10 cellular contexts compared by ENCODE assay signal in genomic region chr15:91948001-91948608, GRCh38.
A peak's percentile ranks its signal among the peaks of the same experiment; 100 is the strongest.
DNase-seq lines count a peak whose midpoint lies in the region; ATAC-seq, FAIRE-seq and TF ChIP-seq lines count a peak whose summit lies in the region.
"Had no signal": no experiment of that assay in that cellular context is flagged by ENCODE, and none has a peak within 500 bp of the region (broad histone marks: within the 10 kb centered on the region; RNA-seq: fewer than 3 reads in every experiment).

No MANE protein-coding gene starts in this region.

- H3K4me3 ChIP-seq in MG63 (no peak overlapping the region), H1 (ENCODE audit: extremely low read depth in 1 of 4, insufficient read depth in 2 of 4, low read depth in 3 of 4, low read length in 4 of 4) (peak overlapping the region in 2 of 4 experiments; percentile 6 to 16; a peak in 1 of 8 replicates), right lobe of liver (no peak overlapping the region), brain microvascular endothelial cell (ENCODE audit: low read depth, low read length) (no peak overlapping the region)

- FAIRE-seq in H1 (lab: Jason Lieb, UNC) = peak; percentile 95
- FAIRE-seq: endothelial cell of umbilical vein had no signal

- CTCF ChIA-PET in H1 (lab: Charles Lee; ENCODE audit: partially characterized antibody) = interaction anchor here (1.0 to 3.2 kb wide), 22 partner anchors 13 to 1046 kb away, joined by 3 to 13 read pairs (median 4); no protein-coding TSS in a partner anchor

- peaks cover 0 to 22% of the 10 kb centered on the region in 2 experiments; a peak in 2 of 4 replicates for H3K79me2 ChIP-seq in H1 (ENCODE audit: control insufficient read depth in 1 of 2, insufficient read depth in 2 of 2, low read length in 2 of 2)

- peak overlapping the region; percentile 82; the same call in 1 of the 2 replicates for H2BK5ac ChIP-seq in H1 (ENCODE audit: low read depth, low read length)

- peaks cover 30 to 72% (median 45%) of the 10 kb centered on the region in 4 donors for H3K4me1 Mint-ChIP-seq in naive thymus-derived CD8-positive, alpha-beta T cell

- peak overlapping the region; percentile 96 for H4K91ac ChIP-seq in H1 (replicated peaks; ENCODE audit: insufficient read length, low read length)

- peaks cover 0 to 2% (median 0%) of the 10 kb centered on the region in 3 donors for H3K36me3 Mint-ChIP-seq in naive thymus-derived CD8-positive, alpha-beta T cell

- peak; percentile 31 for DNase-seq in AG08396 (ENCODE audit: low spot score)
- DNase-seq in MG63 = peak; percentile 43
- DNase-seq in H1 (ENCODE audit: low read depth in 1 of 2, low spot score in 2 of 2) = peak; percentile 56 to 59
- no peak for DNase-seq in right lobe of liver
- DNase-seq in naive thymus-derived CD8-positive, alpha-beta T cell = no peak
- no peak for DNase-seq in NCI-H2171 treated with DMSO at 0.1 percent for 48 hours (lab: John Stamatoyannopoulos, UW)
- no peak for DNase-seq in brain microvascular endothelial cell
- no peak for DNase-seq in posterior vena cava (ENCODE audit: low spot score)
- DNase-seq: activated CD8-positive, alpha-beta memory T cell treated with anti-CD3 and anti-CD28 coated beads, Interleukin-2, amount 50 U/mL, for 48 hours had no signal

- peak overlapping the region; percentile 58 for H4K5ac ChIP-seq in H1 (ENCODE audit: insufficient read length, low read depth, low read length)

- peak overlapping the region; percentile 84 for H3K18ac ChIP-seq in H1 (ENCODE audit: extremely low read depth, low read length)

- peaks cover 21 to 40% (median 25%) of the 10 kb centered on the region in 4 experiments for H3K4me1 ChIP-seq in H1 (replicated peaks in 1 of 4; ENCODE audit: control insufficient read depth in 3 of 4, insufficient read depth in 4 of 4, low read length in 3 of 4)
- H3K4me1 ChIP-seq in right lobe of liver = peaks cover 0 to 18% (median 4%) of the 10 kb centered on the region in 4 donors

- TF ChIP-seq RAD21 in H1 (IDR thresholded peaks at IDR 0.05 in 1 of 2, conservative IDR thresholded peaks at IDR 0.05 in 1 of 2; ENCODE audit: low read depth in 2 of 2, low read length in 2 of 2) = 0 out of 4 replicates have a peak, but pooled peaks of 1 of the 2 experiments have one; percentile 1

- H2AK5ac ChIP-seq in H1 (ENCODE audit: low read depth, low read length) = peak overlapping the region; percentile 60; the same call in 1 of the 2 replicates

- H3K4me3 Mint-ChIP-seq in naive thymus-derived CD8-positive, alpha-beta T cell = no peak overlapping the region

- H3K23ac ChIP-seq in H1 (ENCODE audit: insufficient read length) = no peak overlapping the region

- H3K14ac ChIP-seq in H1 (ENCODE audit: insufficient read length) = no peak overlapping the region

- TF ChIP-seq POLR2A in H1 (IDR thresholded peaks at IDR 0.05; ENCODE audit: control extremely low read depth in 1 of 2, low read depth in 2 of 2, low read length in 2 of 2) (peak; percentile 22 to 53), right lobe of liver (IDR thresholded peaks at IDR 0.05) (no peak)

- WGBS in H1 (ENCODE audit: extremely low coverage in 1 of 2, insufficient coverage in 1 of 2, insufficient read length in 1 of 2, insufficient replicate concordance in 2 of 2, low coverage in 1 of 2, low lambda C conversion rate in 2 of 2, missing lambda C conversion rate in 1 of 2), 2 experiments = 22% methylated on average over 12 of the region's 12 CpGs; no CpG with 5 or more reads in 1 of the 2 experiments
- WGBS in right lobe of liver (ENCODE audit: insufficient coverage, low coverage, low lambda C conversion rate, missing lambda C conversion rate) = 27% methylated on average over 3 of the region's 12 CpGs

- TF ChIP-seq CTCF in H1 (IDR thresholded peaks at IDR 0.05; ENCODE audit: control extremely low read depth in 1 of 3, insufficient read depth in 1 of 3, low read depth in 1 of 3, low read length in 3 of 3) (no peak), right lobe of liver (IDR thresholded peaks at IDR 0.05) (no peak), brain microvascular endothelial cell (IDR thresholded peaks at IDR 0.05; ENCODE audit: low read depth, low read length, missing control alignments) (no peak)

- 0 out of 3 replicates have a peak, but pooled peaks of 1 of the 2 experiments have one; percentile 8 for TF ChIP-seq EP300 in H1 (IDR thresholded peaks at IDR 0.05; ENCODE audit: borderline replicate concordance in 1 of 2, low read depth in 2 of 2, low read length in 2 of 2)

- H3K79me1 ChIP-seq in H1 (ENCODE audit: low read depth, low read length) = peaks cover 7% of the 10 kb centered on the region; the same call in 1 of the 2 replicates

- H3K27ac ChIP-seq in H1 (ENCODE audit: low read depth, low read length) = peak overlapping the region; percentile 76
- peak overlapping the region; percentile 12 to 55 (median 35) for H3K27ac ChIP-seq in right lobe of liver
- no peak overlapping the region for H3K27ac ChIP-seq in brain microvascular endothelial cell

- peak overlapping the region; percentile 60 for H3K4ac ChIP-seq in H1 (replicated peaks; ENCODE audit: insufficient read length, low read depth, low read length)

- H3K36me3 ChIP-seq in MG63 (no peaks in the 10 kb centered on the region), H1 (ENCODE audit: control insufficient read depth in 2 of 4, insufficient read depth in 4 of 4, low read length in 3 of 4) (no peaks in the 10 kb centered on the region), right lobe of liver (no peaks in the 10 kb centered on the region), brain microvascular endothelial cell (replicated peaks) (no peaks in the 10 kb centered on the region)

- H2BK15ac ChIP-seq in H1 (ENCODE audit: low read length) = no peak overlapping the region

- peak overlapping the region in 1 of 10 donors; percentile 49 for H3K27ac Mint-ChIP-seq in naive thymus-derived CD8-positive, alpha-beta T cell

- no peak overlapping the region for H3K56ac ChIP-seq in H1 (replicated peaks; ENCODE audit: insufficient read length, low read depth, low read length)

- no peaks in the 10 kb centered on the region for H4K20me1 ChIP-seq in H1 (replicated peaks in 1 of 2; ENCODE audit: control insufficient read depth in 1 of 2, insufficient read depth in 2 of 2, low read length in 2 of 2)

- H2AFZ ChIP-seq in H1 (ENCODE audit: low read length) = no peak overlapping the region

- peak overlapping the region; percentile 83 for H4K8ac ChIP-seq in H1 (ENCODE audit: extremely low read depth, insufficient read depth, low read length)

- no peaks in the 10 kb centered on the region for H3K23me2 ChIP-seq in H1 (ENCODE audit: low read depth, low read length)

- POLR2A ChIA-PET in H1 (lab: Charles Lee; ENCODE audit: partially characterized antibody) = interaction anchor here (0.6 to 1.7 kb wide), 4 partner anchors 9 to 62 kb away, joined by 3 to 5 read pairs (median 4); no protein-coding TSS in a partner anchor
- POLR2A ChIA-PET in naive thymus-derived CD8-positive, alpha-beta T cell (lab: Charles Lee) = no interaction called here

- peak overlapping the region; percentile 64; the same call in 1 of the 2 replicates for H2BK20ac ChIP-seq in H1 (ENCODE audit: low read length)

- no peak overlapping the region for H2BK120ac ChIP-seq in H1 (replicated peaks; ENCODE audit: low read depth, low read length)

- peaks cover 0 to 10% (median 0%) of the 10 kb centered on the region in 5 donors for H3K27me3 Mint-ChIP-seq in naive thymus-derived CD8-positive, alpha-beta T cell

- intact Hi-C loops in right lobe of liver (cut with DNase I) (no loop called here), posterior vena cava (cut with DNase I) (loop anchor here in 1 of 2 donors (10.0 kb wide), 1 partner anchor 127 kb away; no protein-coding TSS in a partner anchor)

- H3K27me3 ChIP-seq in MG63 (no peaks in the 10 kb centered on the region), H1 (replicated peaks in 1 of 4; ENCODE audit: control insufficient read depth in 3 of 4, extremely low read depth in 1 of 4, insufficient read depth in 3 of 4, low read length in 3 of 4) (no peaks in the 10 kb centered on the region), right lobe of liver (no peaks in the 10 kb centered on the region), brain microvascular endothelial cell (replicated peaks) (no peaks in the 10 kb centered on the region)

- H3K4me2 ChIP-seq in H1 (ENCODE audit: insufficient read depth in 1 of 2, low read depth in 2 of 2, low read length in 2 of 2) = peak overlapping the region; percentile 34 to 47; a peak in 3 of 4 replicates

- no peaks in the 10 kb centered on the region for H3K9me3 ChIP-seq in MG63
- no peaks in the 10 kb centered on the region for H3K9me3 ChIP-seq in H1 (ENCODE audit: insufficient read depth in 2 of 2, low read depth in 1 of 2, low read length in 1 of 2)
- no peaks in the 10 kb centered on the region for H3K9me3 ChIP-seq in right lobe of liver

- peak overlapping the region in 2 of 4 experiments; percentile 51 to 55; a peak in 4 of 7 replicates for H3K9ac ChIP-seq in H1 (replicated peaks in 1 of 4; ENCODE audit: extremely low read depth in 1 of 4, low read depth in 3 of 4, low read length in 3 of 4)

- in situ Hi-C loops in brain microvascular endothelial cell (cut with HindIII; ENCODE audit: low pct_ligation_motif_present, low sequenced_read_pairs) = no loop called here

- H3K9me3 Mint-ChIP-seq in naive thymus-derived CD8-positive, alpha-beta T cell = no peaks in the 10 kb centered on the region

- peak overlapping the region; percentile 94 for H2BK12ac ChIP-seq in H1 (ENCODE audit: low read depth, low read length)

- peak in 2 of 4 donors; percentile 5 to 21 for ATAC-seq in right lobe of liver
- ATAC-seq in naive thymus-derived CD8-positive, alpha-beta T cell = no peak

TF ChIP-seq in H1, 55 proteins besides CTCF, POLR2A, EP300 and RAD21 (continues in another document):
- TF ChIP-seq JUN (IDR thresholded peaks at IDR 0.05; ENCODE audit: low read depth, low read length) = peak; percentile 71
- peak; percentile 74; the same call in 1 of the 2 replicates for TF ChIP-seq TCF12 (IDR thresholded peaks at IDR 0.05; ENCODE audit: low read depth, low read length)
- 0 out of 4 replicates have a peak, but pooled peaks of 1 of the 2 experiments have one; percentile 22 for TF ChIP-seq SIN3A (conservative IDR thresholded peaks at IDR 0.05 in 1 of 2, IDR thresholded peaks at IDR 0.05 in 1 of 2; ENCODE audit: low read depth in 1 of 2, low read length in 2 of 2)
- no peak for TF ChIP-seq GTF2F1 (IDR thresholded peaks at IDR 0.05; ENCODE audit: borderline replicate concordance, low read depth, low read length)
- peak; percentile 64 for TF ChIP-seq CTBP2 (IDR thresholded peaks at IDR 0.05; ENCODE audit: borderline replicate concordance, insufficient read depth, insufficient read length, low read length)
- TF ChIP-seq YY1 (IDR thresholded peaks at IDR 0.05; ENCODE audit: low read depth, low read length) = peak; percentile 63; the same call in 1 of the 2 replicates
- TF ChIP-seq TAF1 (IDR thresholded peaks at IDR 0.05; ENCODE audit: low read depth, low read length) = peak; percentile 41
- peak; percentile 13 to 85; a peak in 1 of 4 replicates for TF ChIP-seq HDAC2 (IDR thresholded peaks at IDR 0.05; ENCODE audit: borderline replicate concordance in 1 of 2, low read depth in 2 of 2, low read length in 2 of 2)
- TF ChIP-seq BACH1 (IDR thresholded peaks at IDR 0.05; ENCODE audit: low read length) = no peak
- TF ChIP-seq EZH2 (IDR thresholded peaks at IDR 0.05; ENCODE audit: low read depth, low read length, severe bottlenecking) = no peak

Comparison
In these comparisons a context has a peak if more than half of its experiments do, and no peak if none do; other contexts are left out.
1. DNase-seq: peak in AG08396 (single experiment), MG63 (single experiment) and H1 (2 of 2); none in right lobe of liver (0 of 3), naive thymus-derived CD8-positive, alpha-beta T cell (0 of 10), NCI-H2171 treated with DMSO at 0.1 percent for 48 hours (single experiment), brain microvascular endothelial cell (single experiment) and posterior vena cava (single experiment).